Comparison of ENCODE assay signal across 10 cellular contexts in genomic region chr11:111557425-111558111, GRCh38. TPM values are rescaled to one million over a fixed set of nuclear protein-coding genes. Genes with fewer than 3 reads are reported as not detected.
DNase-seq lines count a peak whose midpoint lies in the region; ATAC-seq and TF ChIP-seq lines count a peak whose summit lies in the region.
"Had no signal": no experiment of that assay in that cellular context is flagged by ENCODE, and none has a peak within 500 bp of the region (broad histone marks: within the 10 kb centered on the region; RNA-seq: fewer than 3 reads in every experiment).

No MANE protein-coding gene starts in this region.

- H3K4me2 ChIP-seq in SK-N-SH, result peak overlapping the region; percentile 36

- peak overlapping the region; percentile 71 for H3K9ac ChIP-seq in SK-N-SH

- ATAC-seq in stimulated activated naive CD8-positive, alpha-beta T cell treated with anti-CD3 and anti-CD28 coated beads, Interleukin-15, amount 100 ng/mL, for 72 hours, result no peak
- ATAC-seq in GM21737 (IDR thresholded peaks at IDR 0.05; ENCODE audit: unreplicated experiment), result no peak

- H2AFZ ChIP-seq in SK-N-SH (ENCODE audit: low read depth), result no peak overlapping the region

- CTCF ChIA-PET in BJ (lab: Yijun Ruan, JAX), result interaction anchor here (1.1 to 3.0 kb wide), 4 partner anchors 18 to 278 kb away, joined by 3 to 20 read pairs (median 3); no protein-coding TSS in a partner anchor
- CTCF ChIA-PET in SK-N-SH (lab: Yijun Ruan, JAX), result interaction anchor here (0.6 kb wide), 1 partner anchor 107 kb away, joined by 3 read pairs; no protein-coding TSS in a partner anchor

- peaks cover 0 to 5% of the 10 kb centered on the region in 2 donors for H3K9me3 Mint-ChIP-seq in stimulated activated naive CD8-positive, alpha-beta T cell treated with anti-CD3 and anti-CD28 coated beads, Interleukin-15, amount 100 ng/mL, for 72 hours

- H3K4me1 ChIP-seq in SK-N-SH (ENCODE audit: control insufficient read depth in 1 of 2, insufficient read depth in 2 of 2, low read depth in 1 of 2, low read length in 1 of 2), result peaks cover 16 to 57% of the 10 kb centered on the region in 2 experiments

- 14% methylated on average over 5 of the region's 5 CpGs for WGBS in SK-N-SH (ENCODE audit: low lambda C conversion rate)

- TF ChIP-seq CTCF in BJ (IDR thresholded peaks at IDR 0.05; ENCODE audit: insufficient read depth, low read depth, low read length) (0 out of 2 replicates have a peak, but pooled peaks have one; percentile 15), SK-N-SH (IDR thresholded peaks at IDR 0.05) (peak; percentile 15), fibroblast of mammary gland (conservative IDR thresholded peaks at IDR 0.05; ENCODE audit: control insufficient read depth, insufficient read depth, low read depth, low read length) (peak; percentile 10)

- H3K27me3 Mint-ChIP-seq in stimulated activated naive CD8-positive, alpha-beta T cell treated with anti-CD3 and anti-CD28 coated beads, Interleukin-15, amount 100 ng/mL, for 72 hours, result no peaks in the 10 kb centered on the region

- H3K9me2 ChIP-seq in SK-N-SH, result no peaks in the 10 kb centered on the region

- peak overlapping the region; percentile 95 to 99 for H3K27ac ChIP-seq in SK-N-SH (ENCODE audit: low read depth in 2 of 2, low read length in 1 of 2)

- no peak for TF ChIP-seq RAD21 in SK-N-SH (IDR thresholded peaks at IDR 0.05; ENCODE audit: low read length)

- H3K4me1 Mint-ChIP-seq in stimulated activated naive CD8-positive, alpha-beta T cell treated with anti-CD3 and anti-CD28 coated beads, Interleukin-15, amount 100 ng/mL, for 72 hours, result peaks cover 5% of the 10 kb centered on the region

- H3K79me2 ChIP-seq in SK-N-SH (ENCODE audit: insufficient read depth), result peaks cover 18% of the 10 kb centered on the region; the same call in 1 of the 2 replicates

- peaks cover 93% of the 10 kb centered on the region for H3F3A ChIP-seq in SK-N-SH (replicated peaks; ENCODE audit: insufficient read depth)

- peak; percentile 90 to 100 for TF ChIP-seq EP300 in SK-N-SH (IDR thresholded peaks at IDR 0.05; ENCODE audit: borderline replicate concordance in 1 of 2, low read depth in 1 of 2, low read length in 1 of 2)

- no peaks in the 10 kb centered on the region for H3K27me3 ChIP-seq in BJ (ENCODE audit: control insufficient read depth, insufficient read depth, low read length)
- no peaks in the 10 kb centered on the region for H3K27me3 ChIP-seq in SK-N-SH (ENCODE audit: insufficient read depth)

- DNase-seq in BJ (ENCODE audit: low read depth) (peak; percentile 100), SK-N-SH (no peak), fibroblast of mammary gland (ENCODE audit: low read depth) (peak; percentile 98), renal cortical epithelial cell (ENCODE audit: low read depth) (peak; percentile 61), NCI-H1436 (lab: John Stamatoyannopoulos, UW) (no peak), DMS79 treated with DMSO at 0.1 percent for 48 hours (lab: John Stamatoyannopoulos, UW) (no peak)
- no peak for DNase-seq in stimulated activated naive CD8-positive, alpha-beta T cell treated with anti-CD3 and anti-CD28 coated beads, Interleukin-15, amount 100 ng/mL, for 72 hours
- DNase-seq: NCI-H1105 treated with DMSO at 0.1 percent for 48 hours had no signal

- no peaks in the 10 kb centered on the region for H4K20me1 ChIP-seq in SK-N-SH (ENCODE audit: insufficient read depth)

- no peaks in the 10 kb centered on the region for H3K9me3 ChIP-seq in SK-N-SH

- H3K4me3 Mint-ChIP-seq in stimulated activated naive CD8-positive, alpha-beta T cell treated with anti-CD3 and anti-CD28 coated beads, Interleukin-15, amount 100 ng/mL, for 72 hours, result no peak overlapping the region

- no peak overlapping the region for H3K27ac Mint-ChIP-seq in stimulated activated naive CD8-positive, alpha-beta T cell treated with anti-CD3 and anti-CD28 coated beads, Interleukin-15, amount 100 ng/mL, for 72 hours

- peaks cover 13% of the 10 kb centered on the region for H3K36me3 ChIP-seq in BJ (ENCODE audit: control insufficient read depth, insufficient read depth, low read length)
- peaks cover 42 to 76% of the 10 kb centered on the region in 2 experiments for H3K36me3 ChIP-seq in SK-N-SH (replicated peaks in 1 of 2; ENCODE audit: control insufficient read depth in 1 of 2, insufficient read depth in 2 of 2, low read length in 1 of 2)

- POLR2A ChIA-PET in BJ (lab: Charles Lee) (no interaction called here), SK-N-SH (lab: Yijun Ruan, JAX) (no interaction called here)

- no peak overlapping the region for H3K4me3 ChIP-seq in BJ (ENCODE audit: low read depth, low read length)
- no peak overlapping the region for H3K4me3 ChIP-seq in SK-N-SH (ENCODE audit: low read depth in 2 of 2, low read length in 1 of 2)
- no peak overlapping the region for H3K4me3 ChIP-seq in fibroblast of mammary gland (ENCODE audit: control insufficient read depth, low read depth, low read length)

TF ChIP-seq in SK-N-SH, 30 proteins besides CTCF, POLR2A, EP300 and RAD21 (continues in another document):
- TF ChIP-seq RFX5 (IDR thresholded peaks at IDR 0.05; ENCODE audit: low read length) (no peak), CHD2 (IDR thresholded peaks at IDR 0.05; ENCODE audit: low read length, partially characterized antibody) (no peak), RCOR1 (IDR thresholded peaks at IDR 0.05; ENCODE audit: low read length) (no peak), MEF2A (IDR thresholded peaks at IDR 0.05; ENCODE audit: borderline replicate concordance, low read depth) (peak; percentile 86), SMC3 (IDR thresholded peaks at IDR 0.05; ENCODE audit: low read depth, low read length) (no peak), NFIC (IDR thresholded peaks at IDR 0.05; ENCODE audit: borderline replicate concordance) (peak; percentile 89), GATA2 (CRISPR knock-in tag; IDR thresholded peaks at IDR 0.05) (no peak), NRF1 (IDR thresholded peaks at IDR 0.05; ENCODE audit: low read depth, low read length) (no peak), POLR2AphosphoS5 (IDR thresholded peaks at IDR 0.05; ENCODE audit: low read depth, low read length) (peak; percentile 98), SIN3A (IDR thresholded peaks at IDR 0.05; ENCODE audit: borderline replicate concordance, low read depth, low read length) (peak; percentile 76; the same call in 1 of the 2 replicates), GABPA (IDR thresholded peaks at IDR 0.05; ENCODE audit: low read depth) (no peak), JUND (IDR thresholded peaks at IDR 0.05) (peak; percentile 100), TEAD4 (IDR thresholded peaks at IDR 0.05; ENCODE audit: borderline replicate concordance, insufficient read depth) (peak; percentile 100), PBX3 (IDR thresholded peaks at IDR 0.05) (peak; percentile 99)
- TF ChIP-seq, protein P1, sequence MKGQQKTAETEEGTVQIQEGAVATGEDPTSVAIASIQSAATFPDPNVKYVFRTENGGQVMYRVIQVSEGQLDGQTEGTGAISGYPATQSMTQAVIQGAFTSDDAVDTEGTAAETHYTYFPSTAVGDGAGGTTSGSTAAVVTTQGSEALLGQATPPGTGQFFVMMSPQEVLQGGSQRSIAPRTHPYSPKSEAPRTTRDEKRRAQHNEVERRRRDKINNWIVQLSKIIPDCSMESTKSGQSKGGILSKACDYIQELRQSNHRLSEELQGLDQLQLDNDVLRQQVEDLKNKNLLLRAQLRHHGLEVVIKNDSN (IDR thresholded peaks at IDR 0.05; ENCODE audit: borderline replicate concordance, low read depth), result 0 out of 2 replicates have a peak, but pooled peaks have one; percentile 19
- TF ChIP-seq, protein P2, sequence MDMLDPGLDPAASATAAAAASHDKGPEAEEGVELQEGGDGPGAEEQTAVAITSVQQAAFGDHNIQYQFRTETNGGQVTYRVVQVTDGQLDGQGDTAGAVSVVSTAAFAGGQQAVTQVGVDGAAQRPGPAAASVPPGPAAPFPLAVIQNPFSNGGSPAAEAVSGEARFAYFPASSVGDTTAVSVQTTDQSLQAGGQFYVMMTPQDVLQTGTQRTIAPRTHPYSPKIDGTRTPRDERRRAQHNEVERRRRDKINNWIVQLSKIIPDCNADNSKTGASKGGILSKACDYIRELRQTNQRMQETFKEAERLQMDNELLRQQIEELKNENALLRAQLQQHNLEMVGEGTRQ (IDR thresholded peaks at IDR 0.05; ENCODE audit: borderline replicate concordance, low read depth, low read length), result no peak

RNA-seq across cellular contexts. Expression of gene LAYN, which starts 17.0 kb away (rescaled TPM):
- 253 and 302 TPM in 2 replicates for polyA plus RNA-seq in BJ (2011; rRNA removed)
- polyA minus RNA-seq in BJ (2011; rRNA and poly(A)+ RNA removed), result 109 and 185 TPM in 2 replicates
- polyA plus RNA-seq in SK-N-SH (2012; rRNA removed), result 366 and 437 TPM in 2 replicates
- 389 and 422 TPM in 2 replicates for polyA plus RNA-seq in SK-N-SH (2012; cell fraction: cytosol; rRNA removed)
- polyA plus RNA-seq in SK-N-SH (2012; cell fraction: nucleus; rRNA removed), result 219 and 356 TPM in 2 replicates
- 10.0 and 61.1 TPM in 2 replicates for total RNA-seq in renal cortical epithelial cell

RNA-seq across cellular contexts. Expression of gene HOATZ, which starts 43.0 kb away (rescaled TPM):
- not detected in 2 replicates for polyA plus RNA-seq in BJ (2011; rRNA removed)
- not detected in 2 replicates for polyA minus RNA-seq in BJ (2011; rRNA and poly(A)+ RNA removed)
- polyA plus RNA-seq in SK-N-SH (2012; rRNA removed), result 4.4 and 4.9 TPM in 2 replicates
- polyA plus RNA-seq in SK-N-SH (2012; cell fraction: cytosol; rRNA removed), result 5.8 and 6.8 TPM in 2 replicates
- polyA plus RNA-seq in SK-N-SH (2012; cell fraction: nucleus; rRNA removed), result 2.7 and 3.8 TPM in 2 replicates
- total RNA-seq in renal cortical epithelial cell, result not detected in 2 replicates
- total RNA-seq: mesenteric fat pad had no signal

RNA-seq across cellular contexts. Expression of gene SIK2, which starts 44.7 kb away (rescaled TPM):
- polyA plus RNA-seq in BJ (2011; rRNA removed), result 17.6 and 24.2 TPM in 2 replicates
- polyA minus RNA-seq in BJ (2011; rRNA and poly(A)+ RNA removed), result 19.9 and 20.6 TPM in 2 replicates
- polyA plus RNA-seq in SK-N-SH (2012; rRNA removed), result 8.9 and 9.7 TPM in 2 replicates
- 6.1 and 6.8 TPM in 2 replicates for polyA plus RNA-seq in SK-N-SH (2012; cell fraction: cytosol; rRNA removed)
- polyA plus RNA-seq in SK-N-SH (2012; cell fraction: nucleus; rRNA removed), result 12.6 and 16.1 TPM in 2 replicates
- 8.9 and 28.2 TPM in 2 replicates for total RNA-seq in renal cortical epithelial cell

RNA-seq across cellular contexts. Expression of gene BTG4, which starts 45.4 kb away (rescaled TPM):
- polyA plus RNA-seq in BJ (2011; rRNA removed), result 0.11 TPM in 1 of 2 replicates, not detected in the other
- not detected in 2 replicates for polyA minus RNA-seq in BJ (2011; rRNA and poly(A)+ RNA removed)
- polyA plus RNA-seq in SK-N-SH (2012; rRNA removed), result 0.26 and 0.34 TPM in 2 replicates
- polyA plus RNA-seq in SK-N-SH (2012; cell fraction: cytosol; rRNA removed), result 0.18 and 0.26 TPM in 2 replicates
- 0.34 and 0.45 TPM in 2 replicates for polyA plus RNA-seq in SK-N-SH (2012; cell fraction: nucleus; rRNA removed)
- not detected in 2 replicates for total RNA-seq in renal cortical epithelial cell
- total RNA-seq: mesenteric fat pad had no signal

Comparison
In these comparisons a context has a peak if more than half of its experiments do, and no peak if none do; other contexts are left out.
1. DNase-seq: peak in BJ (single experiment), fibroblast of mammary gland (single experiment) and renal cortical epithelial cell (single experiment); none in SK-N-SH (single experiment), NCI-H1436 (single experiment), stimulated activated naive CD8-positive, alpha-beta T cell treated with anti-CD3 and anti-CD28 coated beads, Interleukin-15, amount 100 ng/mL, for 72 hours (0 of 2) and DMS79 treated with DMSO at 0.1 percent for 48 hours (single experiment).
2. Peak in every context shown above with its lines, with median percentiles within 50 percentile points of each other: CTCF ChIP-seq.